ENCODE assay signal across 20 cellular contexts in genomic region chr6:13288481-13288880, GRCh38.
"Had no signal": no experiment of that assay in that cellular context is flagged by ENCODE, and none has a peak within 500 bp of the region (broad histone marks: within the 10 kb centered on the region; RNA-seq: fewer than 3 reads in every experiment).

No MANE protein-coding gene starts in this region.

- H3K27me3 Mint-ChIP-seq: activated CD4-positive, alpha-beta T cell treated with anti-CD3 and anti-CD28 coated beads, Interleukin-2, amount 10 ng/mL, durations not matched to agents 7 days and 5 days; activated CD8-positive, alpha-beta memory T cell treated with anti-CD3 and anti-CD28 coated beads, Interleukin-2, amount 10 ng/mL, durations not matched to agents 7 days and 5 days; activated naive CD8-positive, alpha-beta T cell; activated T-helper 17 cell treated with anti-CD3 and anti-CD28 coated beads, Interleukin-2, amount 50 U/mL, for 72 hours; central memory CD8-positive, alpha-beta T cell had no signal

- H3K27ac Mint-ChIP-seq: activated CD4-positive, alpha-beta T cell treated with anti-CD3 and anti-CD28 coated beads, Interleukin-2, amount 10 ng/mL, durations not matched to agents 7 days and 5 days; activated CD8-positive, alpha-beta memory T cell treated with anti-CD3 and anti-CD28 coated beads, Interleukin-2, amount 10 ng/mL, durations not matched to agents 7 days and 5 days; activated CD8-positive, alpha-beta T cell treated with anti-CD3 and anti-CD28 coated beads, Interleukin-2, amount 10 ng/mL, durations not matched to agents 7 days and 5 days; activated naive CD4-positive, alpha-beta T cell treated with anti-CD3 and anti-CD28 coated beads for 36 hours; activated naive CD8-positive, alpha-beta T cell; activated T-helper 17 cell treated with anti-CD3 and anti-CD28 coated beads, Interleukin-2, amount 50 U/mL, for 72 hours; WTC11 had no signal

- H3K4me1 Mint-ChIP-seq: activated CD4-positive, alpha-beta T cell treated with anti-CD3 and anti-CD28 coated beads, Interleukin-2, amount 10 ng/mL, durations not matched to agents 7 days and 5 days; activated CD8-positive, alpha-beta memory T cell treated with anti-CD3 and anti-CD28 coated beads, Interleukin-2, amount 10 ng/mL, durations not matched to agents 7 days and 5 days; activated T-helper 17 cell treated with anti-CD3 and anti-CD28 coated beads, Interleukin-2, amount 50 U/mL, for 72 hours; central memory CD8-positive, alpha-beta T cell had no signal

- H3K4me3 Mint-ChIP-seq: activated CD4-positive, alpha-beta T cell treated with anti-CD3 and anti-CD28 coated beads, Interleukin-2, amount 10 ng/mL, durations not matched to agents 7 days and 5 days; activated CD8-positive, alpha-beta memory T cell treated with anti-CD3 and anti-CD28 coated beads, Interleukin-2, amount 10 ng/mL, durations not matched to agents 7 days and 5 days; activated CD8-positive, alpha-beta T cell treated with anti-CD3 and anti-CD28 coated beads, Interleukin-2, amount 10 ng/mL, durations not matched to agents 7 days and 5 days; activated naive CD4-positive, alpha-beta T cell treated with anti-CD3 and anti-CD28 coated beads for 36 hours; activated naive CD8-positive, alpha-beta T cell; activated T-cell treated with anti-CD3 and anti-CD28 coated beads, Interleukin-2, amount 50 U/mL, for 4 hours; activated T-helper 17 cell treated with anti-CD3 and anti-CD28 coated beads, Interleukin-2, amount 50 U/mL, for 72 hours; brain; central memory CD8-positive, alpha-beta T cell; WTC11 had no signal

- H3K9me3 Mint-ChIP-seq: activated T-helper 17 cell treated with anti-CD3 and anti-CD28 coated beads, Interleukin-2, amount 50 U/mL, for 72 hours had no signal

- ATAC-seq: activated CD8-positive, alpha-beta memory T cell treated with anti-CD3 and anti-CD28 coated beads, Interleukin-2, amount 10 ng/mL, durations not matched to agents 7 days and 5 days; activated CD8-positive, alpha-beta T cell treated with anti-CD3 and anti-CD28 coated beads, Interleukin-2, amount 10 ng/mL, durations not matched to agents 7 days and 5 days; activated T-cell treated with anti-CD3 and anti-CD28 coated beads, Interleukin-2, amount 50 U/mL, for 4 hours; activated T-helper 17 cell treated with anti-CD3 and anti-CD28 coated beads, Interleukin-2, amount 50 U/mL, for 72 hours; SK-N-SH treated with all-trans-retinoic acid at 6 μM for 48 hours; WTC11 had no signal

- DNase-seq: activated CD4-positive, alpha-beta T cell treated with anti-CD3 and anti-CD28 coated beads for 1 hour; activated CD4-positive, alpha-beta T cell treated with anti-CD3 and anti-CD28 coated beads, Interleukin-2, amount 10 ng/mL, durations not matched to agents 7 days and 5 days; activated CD8-positive, alpha-beta memory T cell treated with anti-CD3 and anti-CD28 coated beads, Interleukin-2, amount 10 ng/mL, durations not matched to agents 7 days and 5 days; activated CD8-positive, alpha-beta T cell treated with anti-CD3 and anti-CD28 coated beads, Interleukin-2, amount 10 ng/mL, durations not matched to agents 7 days and 5 days; activated gamma-delta T cell; activated naive CD4-positive, alpha-beta T cell treated with anti-CD3 and anti-CD28 coated beads for 36 hours; activated T-cell treated with anti-CD3 and anti-CD28 coated beads, Interleukin-2, amount 50 U/mL, for 4 hours; amygdala; MM.1S; NCI-H1436; NCI-H1694 treated with DMSO at 0.1 percent for 48 hours; NCI-H510A treated with DMSO at 0.1 percent for 48 hours; SHP77; SW 1271 had no signal
